Comparison of ENCODE assay signal across 17 cellular contexts in the genomic region with DNA sequence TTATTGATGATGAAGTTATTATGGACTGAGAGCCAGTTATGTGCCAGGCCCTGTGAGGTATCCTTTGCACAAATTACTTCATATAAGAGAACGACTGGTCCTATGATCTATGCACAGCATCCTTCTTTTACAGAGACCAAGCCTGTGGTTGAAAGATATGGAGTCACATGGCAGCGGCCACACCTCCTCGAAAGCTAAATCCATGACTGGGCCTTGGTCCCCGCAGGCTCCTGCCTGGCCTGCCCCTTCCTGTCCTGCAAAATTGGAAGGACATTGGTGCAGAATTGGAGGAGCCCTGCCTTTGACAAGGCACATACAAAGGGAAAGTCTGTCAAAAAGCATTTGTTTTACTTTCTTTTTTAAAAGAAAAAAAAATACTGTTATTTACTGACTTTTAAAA. TPM values are rescaled to one million over a fixed set of nuclear protein-coding genes. Genes with fewer than 3 reads are reported as not detected.
"Had no signal": no experiment of that assay in that cellular context is flagged by ENCODE, and none has a peak within 500 bp of the region (broad histone marks: within the 10 kb centered on the region; RNA-seq: fewer than 3 reads in every experiment).

No MANE protein-coding gene starts in this region.

- H3K27ac ChIP-seq: foreskin keratinocyte, lower lobe of right lung, ovary, skin epidermis, upper lobe of right lung had no signal

- H3K36me3 ChIP-seq: lower lobe of right lung, ovary, upper lobe of right lung had no signal

- H3K9me3 ChIP-seq: body of pancreas, lower lobe of right lung, ovary, upper lobe of right lung had no signal

- DNase-seq: activated B cell treated with CpG ODN at 0.5 μM for 24 hours; activated CD4-positive, alpha-beta T cell treated with anti-CD3 and anti-CD28 coated beads, Interleukin-2, amount 10 ng/mL, durations not matched to agents 24 days and 14 days; activated CD8-positive, alpha-beta memory T cell treated with anti-CD3 and anti-CD28 coated beads, Interleukin-2, amount 50 U/mL, for 4 hours; activated CD8-positive, alpha-beta T cell treated with anti-CD3 and anti-CD28 coated beads, Interleukin-2, amount 10 ng/mL, durations not matched to agents 7 days and 5 days; activated effector memory CD4-positive, alpha-beta T cell treated with anti-CD3 and anti-CD28 coated beads, Interleukin-2, amount 50 U/mL, for 16 hours; activated T-cell treated with anti-CD3 and anti-CD28 coated beads, Interleukin-2, amount 50 U/mL, for 48 hours; body of pancreas; effector memory CD4-positive, alpha-beta T cell; foreskin keratinocyte; glutamatergic neuron; kidney glomerular epithelial cell; lower lobe of right lung; ovary; stimulated activated CD4-positive, alpha-beta T cell treated with anti-CD3 and anti-CD28 coated beads, Interleukin-4, amount 100 ng/mL, for 24 hours; stimulated activated naive CD4-positive, alpha-beta T cell treated with Interleukin-2 at 50 U/mL for 16 hours; upper lobe of right lung had no signal

- ATAC-seq: activated CD8-positive, alpha-beta T cell treated with anti-CD3 and anti-CD28 coated beads, Interleukin-2, amount 10 ng/mL, durations not matched to agents 7 days and 5 days; body of pancreas; upper lobe of right lung had no signal

- H3K27me3 ChIP-seq: body of pancreas, foreskin keratinocyte, ovary, upper lobe of right lung had no signal

- H3K4me3 ChIP-seq: body of pancreas, lower lobe of right lung, ovary, skin epidermis, upper lobe of right lung had no signal

RNA-seq across cellular contexts. Expression of a gene that starts 18.3 kb away (rescaled TPM):
- total RNA-seq: activated B cell treated with CpG ODN at 0.5 μM for 24 hours; activated CD4-positive, alpha-beta T cell treated with anti-CD3 and anti-CD28 coated beads, Interleukin-2, amount 10 ng/mL, durations not matched to agents 24 days and 14 days; activated CD8-positive, alpha-beta T cell treated with anti-CD3 and anti-CD28 coated beads, Interleukin-2, amount 10 ng/mL, durations not matched to agents 7 days and 5 days had no signal
